Comparison of ENCODE assay signal across 19 cellular contexts in genomic region chr4:15413010-15413622, GRCh38. TPM values are rescaled to one million over a fixed set of nuclear protein-coding genes. Genes with fewer than 3 reads are reported as not detected.
DNase-seq lines count a peak whose midpoint lies in the region; ATAC-seq and TF ChIP-seq lines count a peak whose summit lies in the region.
"Had no signal": no experiment of that assay in that cellular context is flagged by ENCODE, and none has a peak within 500 bp of the region (broad histone marks: within the 10 kb centered on the region; RNA-seq: fewer than 3 reads in every experiment).

No MANE protein-coding gene starts in this region.

- no peak for TF ChIP-seq POLR2A in gastroesophageal sphincter (IDR thresholded peaks at IDR 0.05)

- no peak overlapping the region for H3K27ac ChIP-seq in CD4-positive, CD25-positive, alpha-beta regulatory T cell (ENCODE audit: insufficient read depth, low read length, poor library complexity, severe bottlenecking)
- H3K27ac ChIP-seq in gastroesophageal sphincter: peak overlapping the region; percentile 50 to 77 (median 70)
- peak overlapping the region; percentile 20 for H3K27ac ChIP-seq in skeletal muscle tissue (ENCODE audit: low read depth, low read length)
- H3K27ac ChIP-seq: prostate gland, SJCRH30 had no signal

- H3K4me1 ChIP-seq in CD4-positive, CD25-positive, alpha-beta regulatory T cell (ENCODE audit: control insufficient read depth, insufficient read depth, low read length, poor library complexity, severe bottlenecking): peaks cover 11% of the 10 kb centered on the region
- H3K4me1 ChIP-seq in gastroesophageal sphincter (peaks cover 7 to 69% (median 20%) of the 10 kb centered on the region in 3 donors), skeletal muscle tissue (ENCODE audit: control insufficient read depth in 3 of 3, insufficient read depth in 3 of 3, low read length in 3 of 3) (peaks cover 0 to 3% (median 0%) of the 10 kb centered on the region in 3 donors)
- H3K4me1 ChIP-seq: prostate gland, SJCRH30 had no signal

- ATAC-seq in CD4-positive, CD25-positive, alpha-beta regulatory T cell (ENCODE audit: low read depth in 2 of 2): no peak
- ATAC-seq in T-cell (replicated peaks in 1 of 4): peak in 3 of 4 experiments; percentile 26 to 77 (median 57)
- peak; percentile 44 for ATAC-seq in gastroesophageal sphincter
- ATAC-seq in activated T-helper 17 cell treated with anti-CD3 and anti-CD28 coated beads, Interleukin-2, amount 50 U/mL, for 72 hours (replicated peaks): no peak
- ATAC-seq in activated T-cell treated with anti-CD3 and anti-CD28 coated beads, Interleukin-2, amount 50 U/mL, for 4 hours: no peak
- no peak for ATAC-seq in GM19023 (IDR thresholded peaks at IDR 0.05; ENCODE audit: unreplicated experiment)

- H3K4me1 Mint-ChIP-seq in CD4-positive, CD25-positive, alpha-beta regulatory T cell: peaks cover 5 to 46% (median 13%) of the 10 kb centered on the region in 4 donors
- H3K4me1 Mint-ChIP-seq in T-cell: peaks cover 52 to 58% (median 58%) of the 10 kb centered on the region in 3 donors
- peaks cover 15% of the 10 kb centered on the region for H3K4me1 Mint-ChIP-seq in activated T-helper 17 cell treated with anti-CD3 and anti-CD28 coated beads, Interleukin-2, amount 50 U/mL, for 72 hours
- H3K4me1 Mint-ChIP-seq in activated T-cell treated with anti-CD3 and anti-CD28 coated beads, Interleukin-2, amount 50 U/mL, for 4 hours (ENCODE audit: low read depth): peaks cover 52% of the 10 kb centered on the region

- 49 to 79% methylated on average over 4 to 6 of the region's 6 CpGs for WGBS in gastroesophageal sphincter (ENCODE audit: low coverage in 1 of 2), 2 donors

- H3K9ac ChIP-seq in skeletal muscle tissue (ENCODE audit: low read depth in 1 of 3, low read length in 3 of 3): no peak overlapping the region

- no peak for DNase-seq in CD4-positive, CD25-positive, alpha-beta regulatory T cell
- DNase-seq in T-cell: no peak
- DNase-seq in activated T-cell treated with anti-CD3 and anti-CD28 coated beads, Interleukin-2, amount 50 U/mL, for 4 hours: no peak
- DNase-seq: activated CD4-positive, alpha-beta T cell treated with anti-CD3 and anti-CD28 coated beads for 1 hour; activated gamma-delta T cell treated with Interleukin-2 at 50 U/mL for 16 hours; hippocampal formation; MG63; NCI-H1930; NCI-H524; SJCRH30; substantia nigra had no signal

- peak overlapping the region in 2 of 3 donors; percentile 72 to 75 for H3K27ac Mint-ChIP-seq in CD4-positive, CD25-positive, alpha-beta regulatory T cell
- peak overlapping the region; percentile 42 to 66 for H3K27ac Mint-ChIP-seq in T-cell
- no peak overlapping the region for H3K27ac Mint-ChIP-seq in activated T-helper 17 cell treated with anti-CD3 and anti-CD28 coated beads, Interleukin-2, amount 50 U/mL, for 72 hours

- CTCF ChIA-PET in T-cell (lab: Charles Lee): interaction anchor here (0.5 to 1.2 kb wide), 4 partner anchors 12 to 70 kb away, joined by 3 to 4 read pairs (median 4); no protein-coding TSS in a partner anchor

- no peaks in the 10 kb centered on the region for H3K9me3 ChIP-seq in CD4-positive, CD25-positive, alpha-beta regulatory T cell (ENCODE audit: control insufficient read depth in 2 of 2, low read length in 2 of 2)
- H3K9me3 ChIP-seq in gastroesophageal sphincter (no peaks in the 10 kb centered on the region), skeletal muscle tissue (ENCODE audit: control insufficient read depth in 3 of 3, low read length in 3 of 3) (no peaks in the 10 kb centered on the region)
- H3K9me3 ChIP-seq: MG63, prostate gland, SJCRH30 had no signal

- peaks cover 0 to 2% (median 0%) of the 10 kb centered on the region in 7 donors for H3K9me3 Mint-ChIP-seq in CD4-positive, CD25-positive, alpha-beta regulatory T cell
- peaks cover 0 to 2% (median 0%) of the 10 kb centered on the region in 3 donors for H3K9me3 Mint-ChIP-seq in T-cell
- H3K9me3 Mint-ChIP-seq in activated T-helper 17 cell treated with anti-CD3 and anti-CD28 coated beads, Interleukin-2, amount 50 U/mL, for 72 hours: peaks cover 4% of the 10 kb centered on the region
- no peaks in the 10 kb centered on the region for H3K9me3 Mint-ChIP-seq in activated T-cell treated with anti-CD3 and anti-CD28 coated beads, Interleukin-2, amount 50 U/mL, for 4 hours
- H3K9me3 Mint-ChIP-seq: brain had no signal

- no peaks in the 10 kb centered on the region for H3K27me3 Mint-ChIP-seq in CD4-positive, CD25-positive, alpha-beta regulatory T cell
- no peaks in the 10 kb centered on the region for H3K27me3 Mint-ChIP-seq in T-cell
- no peaks in the 10 kb centered on the region for H3K27me3 Mint-ChIP-seq in activated T-helper 17 cell treated with anti-CD3 and anti-CD28 coated beads, Interleukin-2, amount 50 U/mL, for 72 hours
- no peaks in the 10 kb centered on the region for H3K27me3 Mint-ChIP-seq in activated T-cell treated with anti-CD3 and anti-CD28 coated beads, Interleukin-2, amount 50 U/mL, for 4 hours (ENCODE audit: low read depth)
- H3K27me3 Mint-ChIP-seq: brain had no signal

- peak overlapping the region in 1 of 4 donors; percentile 7 for H3K4me3 Mint-ChIP-seq in CD4-positive, CD25-positive, alpha-beta regulatory T cell
- peak overlapping the region in 1 of 3 donors; percentile 54 for H3K4me3 Mint-ChIP-seq in T-cell
- H3K4me3 Mint-ChIP-seq in activated T-helper 17 cell treated with anti-CD3 and anti-CD28 coated beads, Interleukin-2, amount 50 U/mL, for 72 hours: no peak overlapping the region
- no peak overlapping the region for H3K4me3 Mint-ChIP-seq in activated T-cell treated with anti-CD3 and anti-CD28 coated beads, Interleukin-2, amount 50 U/mL, for 4 hours
- H3K4me3 Mint-ChIP-seq: brain had no signal

- TF ChIP-seq CTCF in gastroesophageal sphincter (IDR thresholded peaks at IDR 0.05): no peak

- POLR2A ChIA-PET in T-cell (lab: Charles Lee): no interaction called here

- H3K27me3 ChIP-seq in CD4-positive, CD25-positive, alpha-beta regulatory T cell (ENCODE audit: control insufficient read depth, insufficient read depth, low read length): no peaks in the 10 kb centered on the region
- H3K27me3 ChIP-seq in gastroesophageal sphincter (no peaks in the 10 kb centered on the region), skeletal muscle tissue (ENCODE audit: control insufficient read depth in 3 of 3, insufficient read depth in 3 of 3, low read length in 3 of 3) (no peaks in the 10 kb centered on the region)
- H3K27me3 ChIP-seq: MG63, SJCRH30 had no signal

- H3K4me3 ChIP-seq in CD4-positive, CD25-positive, alpha-beta regulatory T cell (ENCODE audit: low read depth, low read length): no peak overlapping the region
- H3K4me3 ChIP-seq in gastroesophageal sphincter: no peak overlapping the region
- no peak overlapping the region for H3K4me3 ChIP-seq in skeletal muscle tissue (ENCODE audit: low read length in 3 of 3)
- H3K4me3 ChIP-seq: MG63, prostate gland, SJCRH30 had no signal

- H3K36me3 ChIP-seq in CD4-positive, CD25-positive, alpha-beta regulatory T cell (ENCODE audit: control insufficient read depth, insufficient read depth, low read length): no peaks in the 10 kb centered on the region
- H3K36me3 ChIP-seq in gastroesophageal sphincter (no peaks in the 10 kb centered on the region), skeletal muscle tissue (ENCODE audit: control insufficient read depth in 3 of 3, insufficient read depth in 3 of 3, low read length in 3 of 3) (no peaks in the 10 kb centered on the region)
- H3K36me3 ChIP-seq: MG63, prostate gland, SJCRH30 had no signal

- no peak for TF ChIP-seq EP300 in gastroesophageal sphincter (IDR thresholded peaks at IDR 0.05)

- H3K36me3 Mint-ChIP-seq in CD4-positive, CD25-positive, alpha-beta regulatory T cell: peaks cover 5% of the 10 kb centered on the region
- H3K36me3 Mint-ChIP-seq in T-cell: peaks cover under 1% of the 10 kb centered on the region
- H3K36me3 Mint-ChIP-seq in activated T-helper 17 cell treated with anti-CD3 and anti-CD28 coated beads, Interleukin-2, amount 50 U/mL, for 72 hours (ENCODE audit: low read depth): no peaks in the 10 kb centered on the region
- no peaks in the 10 kb centered on the region for H3K36me3 Mint-ChIP-seq in activated T-cell treated with anti-CD3 and anti-CD28 coated beads, Interleukin-2, amount 50 U/mL, for 4 hours (ENCODE audit: insufficient read depth)
- H3K36me3 Mint-ChIP-seq: brain had no signal

RNA-seq across cellular contexts. Expression of gene C1QTNF7, which starts 14.7 kb away (rescaled TPM):
- total RNA-seq in CD4-positive, CD25-positive, alpha-beta regulatory T cell: not detected
- polyA plus RNA-seq in CD4-positive, CD25-positive, alpha-beta regulatory T cell: not detected
- total RNA-seq in T-cell (not detected), gastroesophageal sphincter (10 to 100 TPM; 21.1 to 52.1 (median 37.6) TPM), skeletal muscle tissue (2.1 TPM)
- not detected for total RNA-seq in activated T-helper 17 cell treated with anti-CD3 and anti-CD28 coated beads, Interleukin-2, amount 50 U/mL, for 72 hours
- not detected for total RNA-seq in activated T-cell treated with anti-CD3 and anti-CD28 coated beads, Interleukin-2, amount 50 U/mL, for 4 hours
- total RNA-seq: Daoy, HT1080, SJCRH30 had no signal

RNA-seq across cellular contexts. Expression of gene CC2D2A, which starts 56.6 kb away (rescaled TPM):
- total RNA-seq in CD4-positive, CD25-positive, alpha-beta regulatory T cell: not detected
- polyA plus RNA-seq in CD4-positive, CD25-positive, alpha-beta regulatory T cell: under 1 TPM; 0.09 to 0.64 (median 0.50) TPM
- 1 to 10 TPM in 1 of 5 donors, under 1 TPM in 4; 0.16 to 1.1 (median 0.40) TPM for total RNA-seq in T-cell
- 10 to 100 TPM; 31.8 to 80.5 (median 58.0) TPM for total RNA-seq in gastroesophageal sphincter
- total RNA-seq in skeletal muscle tissue: 7.8 TPM
- not detected for total RNA-seq in activated T-helper 17 cell treated with anti-CD3 and anti-CD28 coated beads, Interleukin-2, amount 50 U/mL, for 72 hours
- under 1 TPM in 1 of 3 donors, not detected in 2; 0.11 TPM for total RNA-seq in activated T-cell treated with anti-CD3 and anti-CD28 coated beads, Interleukin-2, amount 50 U/mL, for 4 hours

Comparison
In these comparisons a context has a peak if more than half of its experiments do, and no peak if none do; other contexts are left out.
1. ATAC-seq: peak in T-cell (3 of 4) and gastroesophageal sphincter (single experiment); none in CD4-positive, CD25-positive, alpha-beta regulatory T cell (0 of 2), activated T-helper 17 cell treated with anti-CD3 and anti-CD28 coated beads, Interleukin-2, amount 50 U/mL, for 72 hours (single experiment), activated T-cell treated with anti-CD3 and anti-CD28 coated beads, Interleukin-2, amount 50 U/mL, for 4 hours (0 of 2) and GM19023 (single experiment).